Comparison of ENCODE assay signal across 7 cellular contexts in genomic region chr7:142099347-142099746, GRCh38. TPM values are rescaled to one million over a fixed set of nuclear protein-coding genes. Genes with fewer than 3 reads are reported as not detected.
"Had no signal": no experiment of that assay in that cellular context is flagged by ENCODE, and none has a peak within 500 bp of the region (broad histone marks: within the 10 kb centered on the region; RNA-seq: fewer than 3 reads in every experiment).

No MANE protein-coding gene starts in this region.

RNA-seq across cellular contexts. Expression of gene MGAM2, which starts 12.2 kb away (rescaled TPM):
- total RNA-seq: K562, MCF 10A, OCI-LY7, PC-9, RPMI7951, SJSA1 had no signal
- polyA plus RNA-seq: SK-N-SH had no signal
